Comparison of ENCODE assay signal across 10 cellular contexts in the genomic region with DNA sequence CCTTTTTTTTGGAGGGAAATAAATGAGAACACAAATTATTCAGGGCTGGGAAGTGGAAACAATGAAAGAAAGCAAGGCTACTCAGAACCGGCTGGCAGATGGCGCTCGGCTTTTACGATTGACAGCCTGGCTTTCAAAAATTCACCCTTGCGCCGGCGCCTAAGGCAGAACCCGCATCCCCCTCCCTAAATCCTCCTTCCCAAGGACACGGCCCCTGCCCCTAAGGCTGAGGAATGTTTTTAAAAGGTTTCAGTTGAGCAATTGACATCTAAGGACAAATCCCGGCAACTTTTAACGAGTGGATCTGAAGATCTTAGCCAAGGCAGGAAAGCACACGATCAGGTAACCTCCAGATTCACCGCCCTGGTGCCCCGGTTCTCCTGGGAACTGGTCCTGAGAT. TPM values are rescaled to one million over a fixed set of nuclear protein-coding genes. Genes with fewer than 3 reads are reported as not detected.
A peak's percentile ranks its signal among the peaks of the same experiment; 100 is the strongest.
DNase-seq lines count a peak whose midpoint lies in the region; TF ChIP-seq lines count a peak whose summit lies in the region.
"Had no signal": no experiment of that assay in that cellular context is flagged by ENCODE, and none has a peak within 500 bp of the region (broad histone marks: within the 10 kb centered on the region; RNA-seq: fewer than 3 reads in every experiment).

No MANE protein-coding gene starts in this region.

- peaks cover 4% of the 10 kb centered on the region for H3K27me3 Mint-ChIP-seq in glutamatergic neuron (ENCODE audit: unreplicated experiment)
- H3K27me3 Mint-ChIP-seq in CD8-positive, alpha-beta memory T cell = peaks cover 0 to 7% of the 10 kb centered on the region in 2 donors

- H3K27me3 ChIP-seq in CD8-positive, alpha-beta memory T cell (ENCODE audit: insufficient read depth, low read length, poor library complexity, severe bottlenecking) = no peaks in the 10 kb centered on the region

- no peaks in the 10 kb centered on the region for H3K9me3 ChIP-seq in CD8-positive, alpha-beta memory T cell (ENCODE audit: low read length)

- peak overlapping the region; percentile 55 for H3K4me3 Mint-ChIP-seq in glutamatergic neuron (ENCODE audit: unreplicated experiment)
- no peak overlapping the region for H3K4me3 Mint-ChIP-seq in CD8-positive, alpha-beta memory T cell

- H3K27ac Mint-ChIP-seq in glutamatergic neuron (ENCODE audit: unreplicated experiment) = peak overlapping the region; percentile 95
- H3K27ac Mint-ChIP-seq in CD8-positive, alpha-beta memory T cell = no peak overlapping the region

- H3K36me3 ChIP-seq in CD8-positive, alpha-beta memory T cell (ENCODE audit: insufficient read depth, low read length) = no peaks in the 10 kb centered on the region

- H3K4me3 ChIP-seq in CD8-positive, alpha-beta memory T cell (ENCODE audit: low read length) = no peak overlapping the region

- no peaks in the 10 kb centered on the region for H3K4me1 ChIP-seq in CD8-positive, alpha-beta memory T cell (ENCODE audit: insufficient read depth, low read length)

- no peaks in the 10 kb centered on the region for H3K36me3 Mint-ChIP-seq in glutamatergic neuron (ENCODE audit: unreplicated experiment)
- H3K36me3 Mint-ChIP-seq in CD8-positive, alpha-beta memory T cell = no peaks in the 10 kb centered on the region

- POLR2A ChIA-PET in CD8-positive, alpha-beta memory T cell (lab: Charles Lee) = no interaction called here

- H3K4me1 Mint-ChIP-seq in glutamatergic neuron (ENCODE audit: low read depth, unreplicated experiment) = peaks cover 29% of the 10 kb centered on the region
- peaks cover 1 to 9% (median 3%) of the 10 kb centered on the region in 3 donors for H3K4me1 Mint-ChIP-seq in CD8-positive, alpha-beta memory T cell

- DNase-seq in SHP77 (lab: John Stamatoyannopoulos, UW) (peak; percentile 66 to 80), glutamatergic neuron (peak; percentile 68), NCI-H2107 treated with DMSO at 0.1 percent for 48 hours (lab: John Stamatoyannopoulos, UW; ENCODE audit: unreplicated experiment) (no peak)
- no peak for DNase-seq in stimulated activated CD4-positive, alpha-beta T cell treated with anti-CD3 and anti-CD28 coated beads, Interleukin-15, amount 100 ng/mL, for 24 hours
- no peak for DNase-seq in CD8-positive, alpha-beta memory T cell
- no peak for DNase-seq in stimulated activated CD8-positive, alpha-beta memory T cell treated with anti-CD3 and anti-CD28 coated beads, Interleukin-4, amount 100 ng/mL, for 48 hours
- DNase-seq: stimulated activated CD4-positive, alpha-beta T cell treated with anti-CD3 and anti-CD28 coated beads, Interleukin-4, amount 100 ng/mL, for 1 hour; T-helper 2 cell had no signal

- TF ChIP-seq CTCF in 22Rv1 (IDR thresholded peaks at IDR 0.05) = peak; percentile 58
- peak; percentile 23 for TF ChIP-seq CTCF in GM12873 (IDR thresholded peaks at IDR 0.05; ENCODE audit: insufficient read depth, low read depth, low read length, missing control alignments)
- no peak for TF ChIP-seq CTCF in glutamatergic neuron (IDR thresholded peaks at IDR 0.05; ENCODE audit: partially characterized antibody, unreplicated experiment)

- H3K27ac ChIP-seq in 22Rv1 = no peak overlapping the region
- H3K27ac ChIP-seq in CD8-positive, alpha-beta memory T cell (ENCODE audit: low read depth, low read length) = no peak overlapping the region

- CTCF ChIA-PET in CD8-positive, alpha-beta memory T cell (lab: Charles Lee) = no interaction called here

- no peaks in the 10 kb centered on the region for H3K9me3 Mint-ChIP-seq in glutamatergic neuron (ENCODE audit: unreplicated experiment)
- H3K9me3 Mint-ChIP-seq in CD8-positive, alpha-beta memory T cell = no peaks in the 10 kb centered on the region

RNA-seq across cellular contexts. Expression of a gene that starts 16.3 kb away (rescaled TPM):
- total RNA-seq in glutamatergic neuron (ENCODE audit: unreplicated experiment) = 1,989 TPM
- 100 to 1,000 TPM; 637 to 666 TPM for total RNA-seq in CD8-positive, alpha-beta memory T cell
- polyA plus RNA-seq in CD8-positive, alpha-beta memory T cell = 218 TPM

RNA-seq across cellular contexts. Expression of a gene that starts 18.1 kb away (rescaled TPM):
- total RNA-seq in glutamatergic neuron (ENCODE audit: unreplicated experiment) = 11.7 TPM
- under 1 TPM; 0.55 to 0.68 TPM for total RNA-seq in CD8-positive, alpha-beta memory T cell
- polyA plus RNA-seq in CD8-positive, alpha-beta memory T cell = not detected

Comparison
In these comparisons a context has a peak if more than half of its experiments do, and no peak if none do; other contexts are left out.
1. DNase-seq: peak in SHP77 (2 of 2) and glutamatergic neuron (single experiment); none in stimulated activated CD4-positive, alpha-beta T cell treated with anti-CD3 and anti-CD28 coated beads, Interleukin-15, amount 100 ng/mL, for 24 hours (single experiment), NCI-H2107 treated with DMSO at 0.1 percent for 48 hours (single experiment), CD8-positive, alpha-beta memory T cell (0 of 5) and stimulated activated CD8-positive, alpha-beta memory T cell treated with anti-CD3 and anti-CD28 coated beads, Interleukin-4, amount 100 ng/mL, for 48 hours (single experiment).